18 cellular contexts compared by ENCODE assay signal in genomic region chr3:176776622-176777021, GRCh38.
DNase-seq lines count a peak whose midpoint lies in the region; ATAC-seq and TF ChIP-seq lines count a peak whose summit lies in the region.
"Had no signal": no experiment of that assay in that cellular context is flagged by ENCODE, and none has a peak within 500 bp of the region (broad histone marks: within the 10 kb centered on the region; RNA-seq: fewer than 3 reads in every experiment).

No MANE protein-coding gene starts in this region.

- ATAC-seq in heart right ventricle, result no peak
- ATAC-seq: CD8-positive, alpha-beta T cell had no signal

- H3K4me3 ChIP-seq in muscle layer of colon (ENCODE audit: low read depth in 1 of 2, low read length in 2 of 2), result no peak overlapping the region
- H3K4me3 ChIP-seq in heart right ventricle, result no peak overlapping the region
- no peak overlapping the region for H3K4me3 ChIP-seq in Peyer's patch
- H3K4me3 ChIP-seq in MM.1S (ENCODE audit: low read length), result no peak overlapping the region
- H3K4me3 ChIP-seq: BLaER1, PC-9, SJSA1 had no signal

- no peak overlapping the region for H3K4me2 ChIP-seq in MM.1S (ENCODE audit: low read depth, low read length)
- H3K4me2 ChIP-seq: BLaER1, KMS-11, PC-9 had no signal

- H3K36me3 ChIP-seq in muscle layer of colon (ENCODE audit: insufficient read depth, low read length), result no peaks in the 10 kb centered on the region
- no peaks in the 10 kb centered on the region for H3K36me3 ChIP-seq in heart right ventricle
- no peaks in the 10 kb centered on the region for H3K36me3 ChIP-seq in Peyer's patch
- H3K36me3 ChIP-seq in MM.1S (replicated peaks; ENCODE audit: insufficient read depth, low read length), result no peaks in the 10 kb centered on the region
- H3K36me3 ChIP-seq: BLaER1, SJSA1 had no signal

- 66 to 82% methylated on average over 5 of the region's 5 CpGs for WGBS in heart right ventricle, 2 donors

- no peak for TF ChIP-seq POLR2A in Peyer's patch (IDR thresholded peaks at IDR 0.05)

- H3K9me3 ChIP-seq in muscle layer of colon (ENCODE audit: low read length) (no peaks in the 10 kb centered on the region), heart right ventricle (peaks cover 0 to 22% (median 0%) of the 10 kb centered on the region in 11 donors), Peyer's patch (no peaks in the 10 kb centered on the region), MM.1S (replicated peaks; ENCODE audit: insufficient read depth, low read length) (no peaks in the 10 kb centered on the region)

- peak; percentile 42 for DNase-seq in NCI-H1092 treated with DMSO at 0.1 percent for 48 hours (lab: John Stamatoyannopoulos, UW)
- no peak for DNase-seq in NCI-H1092 (lab: John Stamatoyannopoulos, UW)
- peak; percentile 57 for DNase-seq in NCI-H128 (lab: John Stamatoyannopoulos, UW; ENCODE audit: unreplicated experiment)
- DNase-seq in NCI-H2227 treated with DMSO at 0.1 percent for 48 hours (lab: John Stamatoyannopoulos, UW), result peak; percentile 25
- DNase-seq in heart right ventricle, result no peak
- no peak for DNase-seq in Peyer's patch
- DNase-seq in MM.1S, result no peak
- DNase-seq: CD8-positive, alpha-beta T cell; DMS 273 treated with DMSO at 0.1 percent for 48 hours; H7; NCI-H1436; NCI-H526; PC-9; SW 1271 had no signal

- H3K9ac ChIP-seq in muscle layer of colon (ENCODE audit: low read length) (no peak overlapping the region), MM.1S (ENCODE audit: low read length) (no peak overlapping the region)
- H3K9ac ChIP-seq: BLaER1, KMS-11 had no signal

- H3K4me1 ChIP-seq in muscle layer of colon (ENCODE audit: insufficient read depth, low read length), result peaks cover 17% of the 10 kb centered on the region
- no peaks in the 10 kb centered on the region for H3K4me1 ChIP-seq in heart right ventricle
- H3K4me1 ChIP-seq in Peyer's patch, result no peaks in the 10 kb centered on the region
- H3K4me1 ChIP-seq in MM.1S (ENCODE audit: low read length), result no peaks in the 10 kb centered on the region
- H3K4me1 ChIP-seq: BLaER1, SJSA1 had no signal

- H2AFZ ChIP-seq in MM.1S (ENCODE audit: low read length), result no peak overlapping the region
- H2AFZ ChIP-seq: PC-9 had no signal

- no peaks in the 10 kb centered on the region for H3K79me2 ChIP-seq in MM.1S (ENCODE audit: low read length)

- no peaks in the 10 kb centered on the region for H3K9me2 ChIP-seq in MM.1S (replicated peaks; ENCODE audit: insufficient read depth, low read length)

- intact Hi-C loops in heart right ventricle (cut with DNase I), result no loop called here

- TF ChIP-seq CTCF in heart right ventricle (IDR thresholded peaks at IDR 0.05), result no peak
- no peak for TF ChIP-seq CTCF in Peyer's patch (IDR thresholded peaks at IDR 0.05)
- TF ChIP-seq CTCF in MM.1S (IDR thresholded peaks at IDR 0.05; ENCODE audit: low read length), result no peak

- no peaks in the 10 kb centered on the region for H3F3A ChIP-seq in MM.1S (ENCODE audit: insufficient read depth, low read length)

- H4K20me1 ChIP-seq in MM.1S (ENCODE audit: insufficient read depth, low read length), result no peaks in the 10 kb centered on the region
- H4K20me1 ChIP-seq: BLaER1 had no signal

- H3K27me3 ChIP-seq in muscle layer of colon (ENCODE audit: control insufficient read depth in 1 of 2, insufficient read depth in 2 of 2, low read length in 2 of 2), result no peaks in the 10 kb centered on the region
- no peaks in the 10 kb centered on the region for H3K27me3 ChIP-seq in heart right ventricle
- H3K27me3 ChIP-seq in Peyer's patch, result no peaks in the 10 kb centered on the region
- no peaks in the 10 kb centered on the region for H3K27me3 ChIP-seq in MM.1S (replicated peaks; ENCODE audit: insufficient read depth, low read length)
- H3K27me3 ChIP-seq: BLaER1, SJSA1 had no signal

- H3K27ac ChIP-seq in muscle layer of colon (ENCODE audit: low read depth, low read length) (peak overlapping the region; percentile 12), heart right ventricle (no peak overlapping the region), Peyer's patch (no peak overlapping the region), MM.1S (ENCODE audit: low read length) (no peak overlapping the region)
- H3K27ac ChIP-seq: BLaER1, KMS-11, PC-9, SJSA1 had no signal

Comparison
In these comparisons a context has a peak if more than half of its experiments do, and no peak if none do; other contexts are left out.
1. DNase-seq: peak in NCI-H1092 treated with DMSO at 0.1 percent for 48 hours (single experiment), NCI-H128 (single experiment) and NCI-H2227 treated with DMSO at 0.1 percent for 48 hours (single experiment); none in NCI-H1092 (single experiment), heart right ventricle (0 of 2), Peyer's patch (0 of 3) and MM.1S (single experiment).